Comparison of ENCODE assay signal across 23 cellular contexts in the genomic region with DNA sequence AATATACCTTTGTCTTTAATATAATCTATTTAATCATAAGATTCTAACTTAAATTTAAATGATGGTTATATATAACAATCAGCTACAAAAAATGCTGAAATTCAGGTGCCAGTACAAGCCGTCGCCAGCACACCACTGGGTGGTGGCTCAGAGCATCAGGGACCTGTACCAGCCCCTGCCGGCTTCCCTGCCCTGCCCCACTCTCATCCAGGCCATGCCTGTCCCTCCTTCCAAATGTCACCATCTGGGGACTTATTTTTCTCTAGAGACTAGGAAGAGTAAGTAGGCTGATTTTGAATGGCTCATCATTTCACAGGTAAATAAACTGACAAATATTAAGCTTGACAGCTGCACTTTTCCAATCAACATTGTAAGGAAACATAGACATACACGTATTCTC. TPM values are rescaled to one million over a fixed set of nuclear protein-coding genes. Genes with fewer than 3 reads are reported as not detected.
DNase-seq lines count a peak whose midpoint lies in the region; FAIRE-seq and TF ChIP-seq lines count a peak whose summit lies in the region.
"Had no signal": no experiment of that assay in that cellular context is flagged by ENCODE, and none has a peak within 500 bp of the region (broad histone marks: within the 10 kb centered on the region; RNA-seq: fewer than 3 reads in every experiment).

No MANE protein-coding gene starts in this region.

- no peak overlapping the region for H4K91ac ChIP-seq in mesenchymal stem cell (ENCODE audit: low read length)

- peak overlapping the region; percentile 50 for H2AK5ac ChIP-seq in mesenchymal stem cell (ENCODE audit: low read length, severe bottlenecking)

- H3K18ac ChIP-seq in mesenchymal stem cell (ENCODE audit: low read depth in 1 of 2, low read length in 2 of 2): no peak overlapping the region

- H3K79me1 ChIP-seq in mesenchymal stem cell (replicated peaks; ENCODE audit: low read length, poor library complexity, severe bottlenecking): no peaks in the 10 kb centered on the region

- H3K9me3 ChIP-seq in mesenchymal stem cell (ENCODE audit: control insufficient read depth, low read length): no peaks in the 10 kb centered on the region
- H3K9me3 ChIP-seq: BE2C, SJCRH30 had no signal

- no peak overlapping the region for H3K14ac ChIP-seq in mesenchymal stem cell (ENCODE audit: low read length in 2 of 2)

- H3K4ac ChIP-seq in mesenchymal stem cell (ENCODE audit: low read depth in 1 of 2, low read length in 2 of 2): no peak overlapping the region

- no peak overlapping the region for H2BK12ac ChIP-seq in mesenchymal stem cell (ENCODE audit: low read length in 2 of 2)

- H3K4me2 ChIP-seq in mesenchymal stem cell (ENCODE audit: low read length, poor library complexity, severe bottlenecking): no peak overlapping the region

- H3K27me3 ChIP-seq in mesenchymal stem cell (ENCODE audit: control insufficient read depth in 1 of 2, insufficient read depth in 1 of 2, low read length in 2 of 2): peaks cover 0 to 10% of the 10 kb centered on the region in 2 experiments
- H3K27me3 ChIP-seq: BE2C, SJCRH30 had no signal

- H3K4me1 ChIP-seq in mesenchymal stem cell (ENCODE audit: control insufficient read depth, insufficient read depth, low read depth, low read length): peaks cover 15% of the 10 kb centered on the region

- no peak overlapping the region for H3K23ac ChIP-seq in mesenchymal stem cell (ENCODE audit: low read length in 2 of 2)

- peak overlapping the region; percentile 3 for H3K27ac ChIP-seq in mesenchymal stem cell (ENCODE audit: low read length, poor library complexity, severe bottlenecking)
- H3K27ac ChIP-seq: GM23248, SJCRH30 had no signal

- H3K9ac ChIP-seq in mesenchymal stem cell (ENCODE audit: low read length): no peak overlapping the region
- H3K9ac ChIP-seq: GM23248 had no signal

- H2BK5ac ChIP-seq in mesenchymal stem cell (ENCODE audit: low read depth, low read length, poor library complexity, severe bottlenecking): no peak overlapping the region

- no peak for FAIRE-seq in GM12891 (lab: Jason Lieb, UNC)

- no peak for TF ChIP-seq POLR2A in GM12891 (IDR thresholded peaks at IDR 0.05; ENCODE audit: low read depth, low read length)

- peak; percentile 46 for DNase-seq in NCI-H82 (lab: John Stamatoyannopoulos, UW)
- DNase-seq in NCI-H82 treated with DMSO at 0.1 percent for 48 hours (lab: John Stamatoyannopoulos, UW; ENCODE audit: unreplicated experiment): no peak
- peak; percentile 77 for DNase-seq in NCI-H2171 treated with DMSO at 0.1 percent for 48 hours (lab: John Stamatoyannopoulos, UW)
- DNase-seq in mesenchymal stem cell: no peak
- DNase-seq in NCI-H2081 (lab: John Stamatoyannopoulos, UW): no peak
- DNase-seq in hippocampal formation (lab: John Stamatoyannopoulos, UW): no peak
- DNase-seq in GM12891 (ENCODE audit: insufficient read length, low spot score): no peak
- DNase-seq: 8988T; ACHN; BE2C; CD8-positive, alpha-beta memory T cell; DMS79 treated with DMSO at 0.1 percent for 48 hours; H9; KG1; MM.1S; NCI-H1048; NCI-H187; NCI-H446 treated with DMSO at 0.1 percent for 48 hours; SJCRH30; T-cell had no signal

- H2BK120ac ChIP-seq in mesenchymal stem cell (ENCODE audit: low read depth, low read length): no peak overlapping the region

- no peak overlapping the region for H2BK15ac ChIP-seq in mesenchymal stem cell (ENCODE audit: low read depth, poor library complexity, severe bottlenecking)

- no peaks in the 10 kb centered on the region for H3K36me3 ChIP-seq in mesenchymal stem cell (ENCODE audit: control insufficient read depth in 1 of 2, insufficient read depth in 2 of 2, low read depth in 1 of 2, low read length in 2 of 2)
- H3K36me3 ChIP-seq: BE2C, SJCRH30 had no signal

- no peak overlapping the region for H3K4me3 ChIP-seq in mesenchymal stem cell (ENCODE audit: insufficient read depth in 1 of 2, low read depth in 1 of 2, low read length in 2 of 2)
- H3K4me3 ChIP-seq: GM23248, SJCRH30 had no signal

- WGBS in mesenchymal stem cell: 95% methylated on average over 2 of the region's 4 CpGs

- H2AFZ ChIP-seq in mesenchymal stem cell (ENCODE audit: low read depth, low read length): no peak overlapping the region
- H2AFZ ChIP-seq: GM23248 had no signal

- no peak overlapping the region for H4K8ac ChIP-seq in mesenchymal stem cell (ENCODE audit: low read length)

TF ChIP-seq in GM12891, 5 proteins besides CTCF, POLR2A, EP300 and RAD21:
- no peak for TF ChIP-seq POU2F2 (IDR thresholded peaks at IDR 0.05; ENCODE audit: low read depth, low read length)
- no peak for TF ChIP-seq TAF1 (IDR thresholded peaks at IDR 0.05; ENCODE audit: low read depth, low read length)
- no peak for TF ChIP-seq PAX5 (IDR thresholded peaks at IDR 0.05; ENCODE audit: insufficient read depth, low read length, severe bottlenecking)
- TF ChIP-seq POLR2AphosphoS5 (IDR thresholded peaks at IDR 0.05; ENCODE audit: low read depth, low read length): no peak
- no peak for TF ChIP-seq SPI1 (IDR thresholded peaks at IDR 0.05; ENCODE audit: low read depth, low read length)

RNA-seq across cellular contexts. Expression of a gene that starts 1.6 kb away (rescaled TPM):
- polyA plus RNA-seq in mesenchymal stem cell (2013, experiment 1 of 2): not detected
- polyA plus RNA-seq in mesenchymal stem cell (2013, experiment 2 of 2): not detected
- not detected for polyA plus RNA-seq in GM12891 (2012; ENCODE audit: low read depth, missing spikeins)
- polyA plus RNA-seq: CD14-positive monocyte; CD8-positive, alpha-beta memory T cell; GM23248; IMR-90 had no signal

Comparison
In these comparisons a context has a peak if more than half of its experiments do, and no peak if none do; other contexts are left out.
1. DNase-seq: peak in NCI-H82 (single experiment) and NCI-H2171 treated with DMSO at 0.1 percent for 48 hours (single experiment); none in NCI-H82 treated with DMSO at 0.1 percent for 48 hours (single experiment), mesenchymal stem cell (single experiment), NCI-H2081 (0 of 2), hippocampal formation (0 of 2) and GM12891 (single experiment).